13 cellular contexts compared by ENCODE assay signal in the genomic region with DNA sequence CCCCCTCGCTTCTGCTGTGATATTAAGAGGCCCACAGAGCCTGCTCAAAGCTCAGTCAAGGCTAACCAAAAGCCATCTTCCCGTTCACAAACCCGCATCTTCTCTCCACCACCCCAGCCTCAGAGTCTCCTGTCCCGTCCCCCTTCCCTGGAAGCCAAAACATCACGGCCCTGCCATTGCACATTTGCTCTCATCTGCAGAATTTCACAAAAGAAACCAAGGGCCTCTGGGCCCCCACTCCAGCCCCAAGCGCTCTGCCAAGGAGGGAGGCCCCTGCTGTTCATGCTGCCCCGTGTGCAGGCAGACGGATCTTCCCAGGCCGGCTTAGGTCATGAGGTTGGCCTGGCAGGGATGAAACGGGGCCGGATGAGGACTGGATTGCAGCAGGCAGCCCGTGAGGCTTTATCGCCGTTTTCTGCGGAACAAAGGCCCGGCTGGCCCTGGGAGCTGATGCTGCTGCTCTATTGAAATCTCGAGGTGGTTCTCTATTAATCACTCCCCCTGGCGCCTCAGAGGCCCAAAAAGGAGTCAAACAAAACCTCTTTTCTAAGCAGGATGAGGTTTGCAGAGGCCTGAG. TPM values are rescaled to one million over a fixed set of nuclear protein-coding genes. Genes with fewer than 3 reads are reported as not detected.
DNase-seq lines count a peak whose midpoint lies in the region; ATAC-seq, FAIRE-seq and TF ChIP-seq lines count a peak whose summit lies in the region.
"Had no signal": no experiment of that assay in that cellular context is flagged by ENCODE, and none has a peak within 500 bp of the region (broad histone marks: within the 10 kb centered on the region; RNA-seq: fewer than 3 reads in every experiment).

No MANE protein-coding gene starts in this region.

- in situ Hi-C loops in GM12878 (cut with MboI), result no loop called here
- in situ Hi-C loops in gastrocnemius medialis (cut with MboI; ENCODE audit: low sequenced_read_pairs in 4 of 4), result no loop called here

- DNase-seq in DND-41, result no peak
- no peak for DNase-seq in GM12878 (ENCODE audit: low read depth, low spot score)
- peak; percentile 65 for DNase-seq in hepatocyte (ENCODE audit: low spot score)
- peak; percentile 35 for DNase-seq in progenitor cell of endocrine pancreas (ENCODE audit: low spot score, unreplicated experiment)
- no peak for DNase-seq in HT-29 (ENCODE audit: low spot score)
- DNase-seq in mesenteric fat pad (ENCODE audit: low spot score), result no peak
- no peak for DNase-seq in gastrocnemius medialis
- DNase-seq: activated CD4-positive, alpha-beta T cell treated with anti-CD3 and anti-CD28 coated beads for 4 hours; CD4-positive, CD25-positive, alpha-beta regulatory T cell; NCI-H187; SHP77 had no signal

- H3K27me3 ChIP-seq in DND-41 (ENCODE audit: insufficient read depth, low read length, poor library complexity), result no peaks in the 10 kb centered on the region
- H3K27me3 ChIP-seq in GM12878 (replicated peaks in 1 of 2; ENCODE audit: control insufficient read depth in 2 of 2, insufficient read depth in 2 of 2, low read length in 1 of 2), result no peaks in the 10 kb centered on the region
- H3K27me3 ChIP-seq in hepatocyte, result no peaks in the 10 kb centered on the region
- H3K27me3 ChIP-seq in gastrocnemius medialis, result no peaks in the 10 kb centered on the region

- H3K36me3 Mint-ChIP-seq in progenitor cell of endocrine pancreas (ENCODE audit: insufficient read depth), result no peaks in the 10 kb centered on the region

- no peak overlapping the region for H3K4me2 ChIP-seq in DND-41 (ENCODE audit: insufficient read depth, low read length)
- no peak overlapping the region for H3K4me2 ChIP-seq in GM12878 (ENCODE audit: control insufficient read depth, insufficient read depth)
- H3K4me2 ChIP-seq in hepatocyte, result peak overlapping the region; percentile 37

- TF ChIP-seq EP300 in GM12878 (IDR thresholded peaks at IDR 0.05; ENCODE audit: borderline replicate concordance in 1 of 2, control insufficient read depth in 1 of 2, low read depth in 2 of 2, low read length in 2 of 2), result no peak

- H3K9me2 ChIP-seq in hepatocyte (replicated peaks; ENCODE audit: insufficient read depth), result no peaks in the 10 kb centered on the region

- ATAC-seq in DND-41 (ENCODE audit: insufficient read depth, low read depth) (no peak), GM12878 (no peak), gastrocnemius medialis (no peak)
- ATAC-seq in activated CD4-positive, CD25-positive, alpha-beta regulatory T cell treated with anti-CD3 and anti-CD28 coated beads, Interleukin-2, amount 50 U/mL, for 24 hours, result no peak

- H3K9me3 ChIP-seq in DND-41 (ENCODE audit: insufficient read depth, low read length, severe bottlenecking) (no peaks in the 10 kb centered on the region), GM12878 (replicated peaks; ENCODE audit: control insufficient read depth, insufficient read depth, low read length) (no peaks in the 10 kb centered on the region; the same call in 2 of the 3 replicates), hepatocyte (ENCODE audit: low read depth) (no peaks in the 10 kb centered on the region), gastrocnemius medialis (no peaks in the 10 kb centered on the region)

- SMC1A ChIA-PET in GM12878 (lab: Charles Lee; ENCODE audit: uncharacterized antibody, unreplicated experiment), result no interaction called here

- TF ChIP-seq CTCF in DND-41 (IDR thresholded peaks at IDR 0.05; ENCODE audit: borderline replicate concordance, extremely low read depth, low read length, poor library complexity, severe bottlenecking) (no peak), GM12878 (IDR thresholded peaks at IDR 0.05 in 2 of 3, conservative IDR thresholded peaks at IDR 0.05 in 1 of 3; ENCODE audit: control insufficient read depth in 2 of 3, extremely low read depth in 1 of 3, insufficient read depth in 1 of 3, low read depth in 3 of 3, low read length in 3 of 3) (no peak), hepatocyte (IDR thresholded peaks at IDR 0.05; ENCODE audit: poor library complexity) (no peak), progenitor cell of endocrine pancreas (IDR thresholded peaks at IDR 0.05; ENCODE audit: unreplicated experiment) (no peak), gastrocnemius medialis (IDR thresholded peaks at IDR 0.05 in 4 of 5, conservative IDR thresholded peaks at IDR 0.05 in 1 of 5) (no peak)

- H3K27ac Mint-ChIP-seq in progenitor cell of endocrine pancreas, result peak overlapping the region; percentile 99
- H3K27ac Mint-ChIP-seq: CD4-positive, CD25-positive, alpha-beta regulatory T cell had no signal

- H3K27me3 Mint-ChIP-seq in progenitor cell of endocrine pancreas, result no peaks in the 10 kb centered on the region

- peaks cover 22% of the 10 kb centered on the region for H3K4me1 Mint-ChIP-seq in progenitor cell of endocrine pancreas (ENCODE audit: low read depth)
- H3K4me1 Mint-ChIP-seq: CD4-positive, CD25-positive, alpha-beta regulatory T cell had no signal

- H3K36me3 ChIP-seq in DND-41 (ENCODE audit: insufficient read depth, low read length), result no peaks in the 10 kb centered on the region
- H3K36me3 ChIP-seq in GM12878 (ENCODE audit: control insufficient read depth in 2 of 2, insufficient read depth in 2 of 2, low read length in 1 of 2), result no peaks in the 10 kb centered on the region
- H3K36me3 ChIP-seq in hepatocyte (replicated peaks; ENCODE audit: insufficient read depth, low read depth), result no peaks in the 10 kb centered on the region
- no peaks in the 10 kb centered on the region for H3K36me3 ChIP-seq in gastrocnemius medialis

- H3K4me3 ChIP-seq in DND-41 (ENCODE audit: low read depth in 1 of 2, low read length in 2 of 2), result no peak overlapping the region
- H3K4me3 ChIP-seq in GM12878, result no peak overlapping the region
- no peak overlapping the region for H3K4me3 ChIP-seq in hepatocyte
- no peak overlapping the region for H3K4me3 ChIP-seq in gastrocnemius medialis

- CTCF ChIA-PET in GM12878 (lab: Yijun Ruan, JAX), result interaction anchor here (1.7 kb wide), 1 partner anchor 8 kb away, joined by 6 read pairs; no protein-coding TSS in a partner anchor

- RAD21 ChIA-PET in GM12878 (lab: Charles Lee; ENCODE audit: unreplicated experiment), result no interaction called here

- H4K20me1 ChIP-seq in DND-41 (ENCODE audit: insufficient read depth, low read length) (no peaks in the 10 kb centered on the region), GM12878 (ENCODE audit: control insufficient read depth, insufficient read depth) (no peaks in the 10 kb centered on the region), hepatocyte (ENCODE audit: insufficient read depth, poor library complexity, severe bottlenecking) (no peaks in the 10 kb centered on the region)

- H3K9ac ChIP-seq in DND-41 (ENCODE audit: low read depth, low read length) (no peak overlapping the region), GM12878 (ENCODE audit: control insufficient read depth, insufficient read depth, low read length) (no peak overlapping the region)

- H3K9me3 Mint-ChIP-seq in progenitor cell of endocrine pancreas (ENCODE audit: low read depth), result no peaks in the 10 kb centered on the region
- H3K9me3 Mint-ChIP-seq: CD4-positive, CD25-positive, alpha-beta regulatory T cell had no signal

- H3K4me3 Mint-ChIP-seq in progenitor cell of endocrine pancreas (ENCODE audit: low read depth), result peak overlapping the region; percentile 35
- H3K4me3 Mint-ChIP-seq: CD4-positive, CD25-positive, alpha-beta regulatory T cell had no signal

- H3K27ac ChIP-seq in DND-41 (ENCODE audit: low read length), result no peak overlapping the region
- H3K27ac ChIP-seq in GM12878 (ENCODE audit: control insufficient read depth, insufficient read depth), result no peak overlapping the region
- peak overlapping the region; percentile 77 for H3K27ac ChIP-seq in hepatocyte
- H3K27ac ChIP-seq in gastrocnemius medialis, result no peak overlapping the region

- H3K4me1 ChIP-seq in DND-41 (ENCODE audit: insufficient read depth, low read length) (no peaks in the 10 kb centered on the region), GM12878 (ENCODE audit: control insufficient read depth, insufficient read depth, low read length) (no peaks in the 10 kb centered on the region), hepatocyte (ENCODE audit: insufficient read depth) (peaks cover 18% of the 10 kb centered on the region), gastrocnemius medialis (no peaks in the 10 kb centered on the region)

- WGBS in GM12878 (ENCODE audit: insufficient coverage, insufficient replicate concordance, low lambda C conversion rate, missing lambda C conversion rate), result 66% methylated on average over 18 of the region's 18 CpGs
- 58% methylated on average over 18 of the region's 18 CpGs for WGBS in hepatocyte (ENCODE audit: low lambda C conversion rate, missing lambda C conversion rate)

- no TSS peak for BruUV-seq in GM12878 (replicated peaks; lab: Mats Ljungman, UMichigan)

- H3K79me2 ChIP-seq in DND-41 (ENCODE audit: insufficient read depth, low read length) (no peaks in the 10 kb centered on the region), GM12878 (ENCODE audit: control insufficient read depth, insufficient read depth, low read length) (no peaks in the 10 kb centered on the region), hepatocyte (no peaks in the 10 kb centered on the region)

- POLR2A ChIA-PET in GM12878 (lab: Charles Lee), result no interaction called here

- no peak for TF ChIP-seq RAD21 in GM12878 (IDR thresholded peaks at IDR 0.05; ENCODE audit: insufficient read depth, low read depth, low read length)

- H2AFZ ChIP-seq in DND-41 (ENCODE audit: low read depth, low read length) (peak overlapping the region; percentile 25; the same call in 1 of the 2 replicates), GM12878 (ENCODE audit: control insufficient read depth, low read depth, low read length) (no peak overlapping the region), hepatocyte (peak overlapping the region; percentile 52)

- no peak for TF ChIP-seq POLR2A in GM12878 (IDR thresholded peaks at IDR 0.05; ENCODE audit: low read depth, low read length)
- no peak for TF ChIP-seq POLR2A in gastrocnemius medialis (IDR thresholded peaks at IDR 0.05)

- FAIRE-seq in GM12878 (lab: Jason Lieb, UNC), result no peak
- FAIRE-seq: GM12892 had no signal

- intact Hi-C loops in GM12878 (cut with micrococcal nuclease; ENCODE audit: unreplicated experiment) (no loop called here), gastrocnemius medialis (cut with DNase I; ENCODE audit: low total_unique reads) (no loop called here)

RNA-seq across cellular contexts. Expression of gene FOXK1, which starts 31.5 kb away (rescaled TPM):
- 54.8 and 57.8 TPM in 2 replicates for total RNA-seq in GM12878 (2013; cell fraction: nucleolus; rRNA removed)
- total RNA-seq in GM12878 (2014; rRNA removed) (10.6 and 11.6 TPM in 2 replicates), GM12878 (2014; rRNA removed; fragmentation: Illumina TruSeq; extraction: Trizol) (5.6 and 5.9 TPM in 2 replicates), GM12878 (2021) (30.8 and 31.8 TPM in 2 replicates), hepatocyte (13.3 and 17.8 TPM in 2 replicates), progenitor cell of endocrine pancreas (47.6 and 47.8 TPM in 2 replicates), mesenteric fat pad (30.2 TPM), gastrocnemius medialis (10 to 100 TPM in 3 of 4 donors, 1 to 10 TPM in 1; 9.8 to 43.6 (median 18.8) TPM)
- polyA plus RNA-seq in GM12878 (2011; ENCODE audit: low read depth), result 3.2 TPM
- polyA plus RNA-seq in GM12878 (2011; rRNA removed) (2.2 and 3.6 TPM in 2 replicates), GM12878 (2014; fragmentation: Illumina TruSeq; extraction: Trizol) (2.0 and 4.0 TPM in 2 replicates), GM12878 (2014; fragmentation: Nextera tagmentation; extraction: Ambion mirVana) (under 1 TPM; 0.24 TPM), GM12878 (2014; rRNA removed) (8.5 and 10.2 TPM in 2 replicates), GM12878 (2016; fragmentation: Nextera tagmentation; extraction: Ambion mirVana) (1 to 10 TPM; 4.4 to 4.7 TPM), hepatocyte (7.8 and 8.3 TPM in 2 replicates)
- 4.7 and 5.3 TPM in 2 replicates for polyA plus RNA-seq in GM12878 (2011; cell fraction: cytosol; rRNA removed)
- 10.5 and 16.9 TPM in 2 replicates for polyA plus RNA-seq in GM12878 (2011; cell fraction: nucleus; rRNA removed)
- 7.8 and 10.2 TPM in 2 replicates for polyA plus RNA-seq in GM12878 (2012)
- polyA minus RNA-seq in GM12878 (2011; rRNA and poly(A)+ RNA removed), result 7.5 and 18.3 TPM in 2 replicates
- 12.9 and 15.0 TPM in 2 replicates for polyA minus RNA-seq in GM12878 (2011; cell fraction: cytosol; rRNA and poly(A)+ RNA removed)
- 6.5 and 13.9 TPM in 2 replicates for polyA minus RNA-seq in GM12878 (2011; cell fraction: nucleus; rRNA and poly(A)+ RNA removed)
- total RNA-seq in HT-29 (2014; rRNA removed; shearing (Covaris generic)), result 40.7 and 63.4 TPM in 2 replicates

Comparison
In these comparisons a context has a peak if more than half of its experiments do, and no peak if none do; other contexts are left out.
1. DNase-seq: peak in hepatocyte (single experiment) and progenitor cell of endocrine pancreas (single experiment); none in DND-41 (single experiment), GM12878 (single experiment), HT-29 (single experiment), mesenteric fat pad (single experiment) and gastrocnemius medialis (0 of 2).